In genomic region chr6:41689171-41690008, GRCh38 we compare ENCODE assay signal across 17 cellular contexts. TPM values are rescaled to one million over a fixed set of nuclear protein-coding genes. Genes with fewer than 3 reads are reported as not detected.
DNase-seq lines count a peak whose midpoint lies in the region; TF ChIP-seq lines count a peak whose summit lies in the region.
"Had no signal": no experiment of that assay in that cellular context is flagged by ENCODE, and none has a peak within 500 bp of the region (broad histone marks: within the 10 kb centered on the region; RNA-seq: fewer than 3 reads in every experiment).

No MANE protein-coding gene starts in this region.

- H3K4me3 Mint-ChIP-seq in type B pancreatic cell, result no peak overlapping the region

- no peak overlapping the region for H2BK12ac ChIP-seq in mesenchymal stem cell (ENCODE audit: low read length in 2 of 2)

- H3K27ac Mint-ChIP-seq in type B pancreatic cell, result no peak overlapping the region

- no TSS peak for BruUV-seq in A673 (replicated peaks; lab: Mats Ljungman, UMichigan)

- H3K4me1 Mint-ChIP-seq in type B pancreatic cell (ENCODE audit: unreplicated experiment), result peaks cover 10% of the 10 kb centered on the region

- H2AK5ac ChIP-seq in mesenchymal stem cell (ENCODE audit: low read length, severe bottlenecking), result no peak overlapping the region

- H3K27me3 Mint-ChIP-seq in type B pancreatic cell, result peaks cover 19% of the 10 kb centered on the region

- no peaks in the 10 kb centered on the region for H3K9me3 ChIP-seq in A673 (ENCODE audit: low read depth, low read length, poor library complexity, severe bottlenecking)
- H3K9me3 ChIP-seq in mesenchymal stem cell (ENCODE audit: control insufficient read depth, low read length), result no peaks in the 10 kb centered on the region

- DNase-seq in A673 (ENCODE audit: low spot score) (peak; percentile 31), LHCN-M2 (ENCODE audit: low read depth) (peak; percentile 20), mesenchymal stem cell (peak; percentile 38), type B pancreatic cell (ENCODE audit: extremely low spot score, unreplicated experiment) (no peak), OCI-M2 (lab: John Stamatoyannopoulos, UW; ENCODE audit: unreplicated experiment) (no peak), coronary artery (ENCODE audit: low spot score) (no peak), NCI-H1930 (lab: John Stamatoyannopoulos, UW) (no peak)
- DNase-seq: activated CD4-positive, alpha-beta T cell treated with anti-CD3 and anti-CD28 coated beads, Interleukin-2, amount 50 U/mL, for 4 hours; activated gamma-delta T cell treated with Interleukin-2 at 50 U/mL for 16 hours; AML-193; foreskin melanocyte; left cardiac atrium; NCI-H2227 treated with DMSO at 0.1 percent for 48 hours; small intestine had no signal

- H3K4ac ChIP-seq in mesenchymal stem cell (ENCODE audit: low read depth in 1 of 2, low read length in 2 of 2), result no peak overlapping the region

- no peak overlapping the region for H2BK120ac ChIP-seq in mesenchymal stem cell (ENCODE audit: low read depth, low read length)

- no peak overlapping the region for H3K18ac ChIP-seq in mesenchymal stem cell (ENCODE audit: low read depth in 1 of 2, low read length in 2 of 2)

- CTCF ChIA-PET in A673 (lab: Charles Lee), result interaction anchor here (0.5 to 0.6 kb wide), 2 partner anchors 26 to 86 kb away, joined by 5 to 9 read pairs; no protein-coding TSS in a partner anchor

- no peak overlapping the region for H3K9ac ChIP-seq in mesenchymal stem cell (ENCODE audit: low read length)

- H2BK5ac ChIP-seq in mesenchymal stem cell (ENCODE audit: low read depth, low read length, poor library complexity, severe bottlenecking), result no peak overlapping the region

- H3K9me3 Mint-ChIP-seq in type B pancreatic cell, result no peaks in the 10 kb centered on the region

- H3K27me3 ChIP-seq in A673 (replicated peaks; ENCODE audit: insufficient read depth, low read depth, low read length, poor library complexity) (no peaks in the 10 kb centered on the region), mesenchymal stem cell (ENCODE audit: control insufficient read depth in 1 of 2, insufficient read depth in 1 of 2, low read length in 2 of 2) (no peaks in the 10 kb centered on the region)

- H4K91ac ChIP-seq in mesenchymal stem cell (ENCODE audit: low read length), result no peak overlapping the region

- TF ChIP-seq CTCF in A673 (conservative IDR thresholded peaks at IDR 0.05; ENCODE audit: low read depth, low read length) (no peak), type B pancreatic cell (conservative IDR thresholded peaks at IDR 0.05) (no peak), coronary artery (IDR thresholded peaks at IDR 0.05) (no peak)

- H3K27ac ChIP-seq in A673 (ENCODE audit: low read depth, low read length, poor library complexity, severe bottlenecking), result no peak overlapping the region
- H3K27ac ChIP-seq in cingulate gyrus (ENCODE audit: low read depth, low read length), result peak overlapping the region; percentile 89
- H3K27ac ChIP-seq in mesenchymal stem cell (ENCODE audit: low read length, poor library complexity, severe bottlenecking), result no peak overlapping the region
- H3K27ac ChIP-seq in coronary artery, result no peak overlapping the region

- no peak overlapping the region for H3K4me3 ChIP-seq in A673 (ENCODE audit: low read depth, low read length, poor library complexity, severe bottlenecking)
- no peak overlapping the region for H3K4me3 ChIP-seq in mesenchymal stem cell (ENCODE audit: insufficient read depth in 1 of 2, low read depth in 1 of 2, low read length in 2 of 2)
- no peak overlapping the region for H3K4me3 ChIP-seq in coronary artery

- no peaks in the 10 kb centered on the region for H3K36me3 Mint-ChIP-seq in type B pancreatic cell

- H4K8ac ChIP-seq in mesenchymal stem cell (ENCODE audit: low read length), result no peak overlapping the region

- H3K4me2 ChIP-seq in mesenchymal stem cell (ENCODE audit: low read length, poor library complexity, severe bottlenecking), result no peak overlapping the region

- no peak overlapping the region for H2BK15ac ChIP-seq in mesenchymal stem cell (ENCODE audit: low read depth, poor library complexity, severe bottlenecking)

- peaks cover 37% of the 10 kb centered on the region for H3K79me1 ChIP-seq in mesenchymal stem cell (replicated peaks; ENCODE audit: low read length, poor library complexity, severe bottlenecking)

- H3K4me1 ChIP-seq in A673 (ENCODE audit: insufficient read depth, low read length, poor library complexity, severe bottlenecking) (no peaks in the 10 kb centered on the region), mesenchymal stem cell (ENCODE audit: control insufficient read depth, insufficient read depth, low read depth, low read length) (peaks cover 36% of the 10 kb centered on the region)

- WGBS in mesenchymal stem cell, result 79% methylated on average over 8 of the region's 9 CpGs

- H3K36me3 ChIP-seq in A673 (ENCODE audit: insufficient read depth, low read length, poor library complexity, severe bottlenecking), result no peaks in the 10 kb centered on the region
- H3K36me3 ChIP-seq in mesenchymal stem cell (ENCODE audit: control insufficient read depth in 1 of 2, insufficient read depth in 2 of 2, low read depth in 1 of 2, low read length in 2 of 2), result peaks cover 16 to 68% of the 10 kb centered on the region in 2 experiments

- intact Hi-C loops in A673 (cut with micrococcal nuclease; ENCODE audit: unreplicated experiment), result loop anchor here (10.0 kb wide), 1 partner anchor 355 kb away; no protein-coding TSS in a partner anchor

- POLR2A ChIA-PET in A673 (lab: Charles Lee; ENCODE audit: low non-redundant PET), result interaction anchor here (0.5 to 0.6 kb wide), 2 partner anchors 142 to 1332 kb away, joined by 6 to 7 read pairs; partner anchors contain the start of gene RRP36

- no peak overlapping the region for H3K23ac ChIP-seq in mesenchymal stem cell (ENCODE audit: low read length in 2 of 2)

- no peak overlapping the region for H2AFZ ChIP-seq in mesenchymal stem cell (ENCODE audit: low read depth, low read length)

- no peak overlapping the region for H3K14ac ChIP-seq in mesenchymal stem cell (ENCODE audit: low read length in 2 of 2)

RNA-seq across cellular contexts. Expression of gene TFEB, which starts 46.0 kb away (rescaled TPM):
- 1.8 and 2.8 TPM in 2 replicates for total RNA-seq in A673 (2021)
- total RNA-seq in LHCN-M2 (2014; rRNA removed), result 2.4 and 3.6 TPM in 2 replicates
- 3.1 TPM for polyA plus RNA-seq in LHCN-M2 (2012)
- 7.4 TPM for polyA plus RNA-seq in mesenchymal stem cell (2013, experiment 1 of 2)
- 7.9 TPM for polyA plus RNA-seq in mesenchymal stem cell (2013, experiment 2 of 2)
- 4.6 and 6.2 TPM in 2 replicates for total RNA-seq in type B pancreatic cell (ENCODE audit: low replicate concordance)

RNA-seq across cellular contexts. Expression of gene MDFI, which starts 51.1 kb away (rescaled TPM):
- total RNA-seq in A673 (2021), result 342 and 346 TPM in 2 replicates
- total RNA-seq in LHCN-M2 (2014; rRNA removed), result 0.23 TPM in 1 of 2 replicates, not detected in the other
- not detected for polyA plus RNA-seq in LHCN-M2 (2012)
- 48.8 TPM for polyA plus RNA-seq in mesenchymal stem cell (2013, experiment 1 of 2)
- 49.1 TPM for polyA plus RNA-seq in mesenchymal stem cell (2013, experiment 2 of 2)
- total RNA-seq in type B pancreatic cell (ENCODE audit: low replicate concordance), result 53.9 and 94.5 TPM in 2 replicates
- total RNA-seq: T-helper 2 cell treated with Interferon-gamma antibody and Interleukin-4, amounts not matched to agents 100 ng/mL and 5 ng/mL, for 36 hours had no signal

RNA-seq across cellular contexts. Expression of gene PGC, which starts 57.8 kb away (rescaled TPM):
- not detected in 2 replicates for total RNA-seq in A673 (2021)
- not detected in 2 replicates for total RNA-seq in LHCN-M2 (2014; rRNA removed)
- polyA plus RNA-seq in LHCN-M2 (2012), result not detected
- not detected for polyA plus RNA-seq in mesenchymal stem cell (2013, experiment 1 of 2)
- polyA plus RNA-seq in mesenchymal stem cell (2013, experiment 2 of 2), result not detected
- 3.5 and 56.6 TPM in 2 replicates for total RNA-seq in type B pancreatic cell (ENCODE audit: low replicate concordance)
- total RNA-seq: left cardiac atrium; T-helper 2 cell treated with Interferon-gamma antibody and Interleukin-4, amounts not matched to agents 100 ng/mL and 5 ng/mL, for 36 hours had no signal
- polyA plus RNA-seq: neural cell had no signal

Comparison
In these comparisons a context has a peak if more than half of its experiments do, and no peak if none do; other contexts are left out.
1. DNase-seq: peak in A673 (single experiment), LHCN-M2 (single experiment) and mesenchymal stem cell (single experiment); none in type B pancreatic cell (single experiment), OCI-M2 (single experiment), coronary artery (single experiment) and NCI-H1930 (0 of 2).
2. RNA of gene MDFI, which starts 51.1 kb away (total RNA-seq): 342 to 346 TPM in A673 and 53.9 to 94.5 TPM in type B pancreatic cell; 0.23 TPM in LHCN-M2; every median in the first group is over 10 times any median in the second.